ENCODE assay signal across 1 cellular context in genomic region chr17:44095647-44096496, GRCh38.
TF ChIP-seq lines count a peak whose summit lies in the region.

No MANE protein-coding gene starts in this region.

TF ChIP-seq in GM23338, 12 proteins besides CTCF, POLR2A, EP300 and RAD21:
- TF ChIP-seq ZNF462 (CRISPR knock-in tag; IDR thresholded peaks at IDR 0.05) (no peak), NANOG (IDR thresholded peaks at IDR 0.05; ENCODE audit: borderline replicate concordance) (no peak), JUNB (IDR thresholded peaks at IDR 0.05; ENCODE audit: unreplicated experiment) (no peak), EZH2phosphoT487 (IDR thresholded peaks at IDR 0.05; ENCODE audit: unreplicated experiment) (no peak), POLR2AphosphoS5 (IDR thresholded peaks at IDR 0.05; ENCODE audit: low read depth) (peak; percentile 35), STAT1 (IDR thresholded peaks at IDR 0.05; ENCODE audit: unreplicated experiment) (no peak), ZNF114 (CRISPR knock-in tag; IDR thresholded peaks at IDR 0.05) (no peak), ZNF331 (CRISPR knock-in tag; IDR thresholded peaks at IDR 0.05; ENCODE audit: low read depth) (no peak)
TF ChIP-seq in GM23338: peak in this region for 1.
